17 cellular contexts compared by ENCODE assay signal in genomic region chr4:7001271-7001670, GRCh38. TPM values are rescaled to one million over a fixed set of nuclear protein-coding genes. Genes with fewer than 3 reads are reported as not detected.
DNase-seq lines count a peak whose midpoint lies in the region; ATAC-seq and TF ChIP-seq lines count a peak whose summit lies in the region.
"Had no signal": no experiment of that assay in that cellular context is flagged by ENCODE, and none has a peak within 500 bp of the region (broad histone marks: within the 10 kb centered on the region; RNA-seq: fewer than 3 reads in every experiment).

No MANE protein-coding gene starts in this region.

- no peak overlapping the region for H3K4me3 Mint-ChIP-seq in activated CD4-positive, alpha-beta T cell treated with anti-CD3 and anti-CD28 coated beads for 36 hours
- H3K4me3 Mint-ChIP-seq in CD4-positive, CD25-positive, alpha-beta regulatory T cell = no peak overlapping the region
- H3K4me3 Mint-ChIP-seq in activated T-helper 1 cell treated with anti-CD3 and anti-CD28 coated beads, Interleukin-12 subunit alpha, Interleukin-12 subunit beta, Interleukin-2, Interleukin-4 antibody, amounts not matched to agents 30 ng/mL and 10 ng/mL and 1 ng/mL, durations not matched to agents 14 hours and 24 hours and 36 hours = no peak overlapping the region
- H3K4me3 Mint-ChIP-seq in progenitor cell of endocrine pancreas (ENCODE audit: low read depth) = no peak overlapping the region

- H3K36me3 Mint-ChIP-seq in activated CD4-positive, alpha-beta T cell treated with anti-CD3 and anti-CD28 coated beads for 36 hours (ENCODE audit: low read depth) = peaks cover 41% of the 10 kb centered on the region
- H3K36me3 Mint-ChIP-seq in CD4-positive, CD25-positive, alpha-beta regulatory T cell = peaks cover 44% of the 10 kb centered on the region
- peaks cover 46% of the 10 kb centered on the region for H3K36me3 Mint-ChIP-seq in activated T-helper 1 cell treated with anti-CD3 and anti-CD28 coated beads, Interleukin-12 subunit alpha, Interleukin-12 subunit beta, Interleukin-2, Interleukin-4 antibody, amounts not matched to agents 30 ng/mL and 10 ng/mL and 1 ng/mL, durations not matched to agents 14 hours and 24 hours and 36 hours (ENCODE audit: low read depth)
- H3K36me3 Mint-ChIP-seq in progenitor cell of endocrine pancreas (ENCODE audit: insufficient read depth) = peaks cover 27% of the 10 kb centered on the region

- TF ChIP-seq CTCF in progenitor cell of endocrine pancreas (IDR thresholded peaks at IDR 0.05; ENCODE audit: unreplicated experiment) (no peak), right atrium auricular region (IDR thresholded peaks at IDR 0.05) (no peak)

- H3K9me3 ChIP-seq in CD4-positive, CD25-positive, alpha-beta regulatory T cell (ENCODE audit: control insufficient read depth in 2 of 2, low read length in 2 of 2) = no peaks in the 10 kb centered on the region
- no peaks in the 10 kb centered on the region for H3K9me3 ChIP-seq in right atrium auricular region
- H3K9me3 ChIP-seq: BLaER1 treated with 17β-estradiol and CSF1 and Interleukin-3, amounts not matched to agents 10 nM and 100 nM had no signal

- CTCF ChIA-PET in activated CD4-positive, alpha-beta T cell treated with anti-CD3 and anti-CD28 coated beads for 36 hours (lab: Charles Lee) = interaction anchor here (0.6 to 0.7 kb wide), 2 partner anchors 29 to 297 kb away, joined by 3 read pairs; no protein-coding TSS in a partner anchor

- no peak for ATAC-seq in activated CD4-positive, alpha-beta T cell treated with anti-CD3 and anti-CD28 coated beads for 36 hours
- no peak for ATAC-seq in CD4-positive, CD25-positive, alpha-beta regulatory T cell (ENCODE audit: low read depth in 2 of 2)
- ATAC-seq in GM18520 (IDR thresholded peaks at IDR 0.05; ENCODE audit: unreplicated experiment) = no peak
- ATAC-seq: Panc1 had no signal

- no peaks in the 10 kb centered on the region for H3K27me3 Mint-ChIP-seq in activated CD4-positive, alpha-beta T cell treated with anti-CD3 and anti-CD28 coated beads for 36 hours
- H3K27me3 Mint-ChIP-seq in CD4-positive, CD25-positive, alpha-beta regulatory T cell = no peaks in the 10 kb centered on the region
- H3K27me3 Mint-ChIP-seq in activated T-helper 1 cell treated with anti-CD3 and anti-CD28 coated beads, Interleukin-12 subunit alpha, Interleukin-12 subunit beta, Interleukin-2, Interleukin-4 antibody, amounts not matched to agents 30 ng/mL and 10 ng/mL and 1 ng/mL, durations not matched to agents 14 hours and 24 hours and 36 hours (ENCODE audit: insufficient read depth) = no peaks in the 10 kb centered on the region
- H3K27me3 Mint-ChIP-seq in progenitor cell of endocrine pancreas = no peaks in the 10 kb centered on the region

- peaks cover 10% of the 10 kb centered on the region for H3K4me1 Mint-ChIP-seq in activated CD4-positive, alpha-beta T cell treated with anti-CD3 and anti-CD28 coated beads for 36 hours
- H3K4me1 Mint-ChIP-seq in CD4-positive, CD25-positive, alpha-beta regulatory T cell = peaks cover 0 to 32% (median 12%) of the 10 kb centered on the region in 4 donors
- peaks cover 39% of the 10 kb centered on the region for H3K4me1 Mint-ChIP-seq in activated T-helper 1 cell treated with anti-CD3 and anti-CD28 coated beads, Interleukin-12 subunit alpha, Interleukin-12 subunit beta, Interleukin-2, Interleukin-4 antibody, amounts not matched to agents 30 ng/mL and 10 ng/mL and 1 ng/mL, durations not matched to agents 14 hours and 24 hours and 36 hours (ENCODE audit: low read depth)
- H3K4me1 Mint-ChIP-seq in progenitor cell of endocrine pancreas (ENCODE audit: low read depth) = no peaks in the 10 kb centered on the region

- no peaks in the 10 kb centered on the region for H3K9me3 Mint-ChIP-seq in activated CD4-positive, alpha-beta T cell treated with anti-CD3 and anti-CD28 coated beads for 36 hours (ENCODE audit: low read depth)
- no peaks in the 10 kb centered on the region for H3K9me3 Mint-ChIP-seq in CD4-positive, CD25-positive, alpha-beta regulatory T cell
- H3K9me3 Mint-ChIP-seq in activated T-helper 1 cell treated with anti-CD3 and anti-CD28 coated beads, Interleukin-12 subunit alpha, Interleukin-12 subunit beta, Interleukin-2, Interleukin-4 antibody, amounts not matched to agents 30 ng/mL and 10 ng/mL and 1 ng/mL, durations not matched to agents 14 hours and 24 hours and 36 hours = no peaks in the 10 kb centered on the region
- H3K9me3 Mint-ChIP-seq in progenitor cell of endocrine pancreas (ENCODE audit: low read depth) = no peaks in the 10 kb centered on the region

- peaks cover 13% of the 10 kb centered on the region for H3K4me1 ChIP-seq in CD4-positive, CD25-positive, alpha-beta regulatory T cell (ENCODE audit: control insufficient read depth, insufficient read depth, low read length, poor library complexity, severe bottlenecking)
- H3K4me1 ChIP-seq in right atrium auricular region = no peaks in the 10 kb centered on the region

- no peaks in the 10 kb centered on the region for H3K27me3 ChIP-seq in CD4-positive, CD25-positive, alpha-beta regulatory T cell (ENCODE audit: control insufficient read depth, insufficient read depth, low read length)
- no peaks in the 10 kb centered on the region for H3K27me3 ChIP-seq in right atrium auricular region
- H3K27me3 ChIP-seq: BLaER1 treated with 17β-estradiol and CSF1 and Interleukin-3, amounts not matched to agents 10 nM and 100 nM had no signal

- no peak for DNase-seq in activated CD4-positive, alpha-beta T cell treated with anti-CD3 and anti-CD28 coated beads for 36 hours
- no peak for DNase-seq in activated CD4-positive, alpha-beta T cell treated with anti-CD3 and anti-CD28 coated beads for 48 hours
- no peak for DNase-seq in CD4-positive, CD25-positive, alpha-beta regulatory T cell
- DNase-seq in activated T-helper 1 cell treated with anti-CD3 and anti-CD28 coated beads, Interleukin-12 subunit alpha, Interleukin-12 subunit beta, Interleukin-2, Interleukin-4 antibody, amounts not matched to agents 30 ng/mL and 10 ng/mL and 1 ng/mL, durations not matched to agents 14 hours and 24 hours and 36 hours (ENCODE audit: low spot score) = no peak
- DNase-seq in progenitor cell of endocrine pancreas (ENCODE audit: low spot score, unreplicated experiment) = no peak
- DNase-seq in right atrium auricular region (ENCODE audit: low spot score) = no peak
- no peak for DNase-seq in stimulated activated naive CD4-positive, alpha-beta T cell treated with Interleukin-2 at 50 U/mL for 16 hours (lab: John Stamatoyannopoulos, UW)
- DNase-seq: GF-D8, HCEC 1CT, NCI-H1417, NCI-H187 treated with DMSO at 0.1 percent for 48 hours, NCI-H2171 treated with DMSO at 0.1 percent for 48 hours, NCI-H510A, SHP77 had no signal

- POLR2A ChIA-PET in activated CD4-positive, alpha-beta T cell treated with anti-CD3 and anti-CD28 coated beads for 36 hours (lab: Charles Lee) = no interaction called here

- peaks cover 78% of the 10 kb centered on the region for H3K36me3 ChIP-seq in CD4-positive, CD25-positive, alpha-beta regulatory T cell (ENCODE audit: control insufficient read depth, insufficient read depth, low read length)
- H3K36me3 ChIP-seq in right atrium auricular region = peaks cover 77% of the 10 kb centered on the region

- no peak overlapping the region for H3K27ac ChIP-seq in CD4-positive, CD25-positive, alpha-beta regulatory T cell (ENCODE audit: insufficient read depth, low read length, poor library complexity, severe bottlenecking)
- H3K27ac ChIP-seq in right atrium auricular region = no peak overlapping the region

- H3K27ac Mint-ChIP-seq in activated CD4-positive, alpha-beta T cell treated with anti-CD3 and anti-CD28 coated beads for 36 hours = peak overlapping the region; percentile 19
- H3K27ac Mint-ChIP-seq in CD4-positive, CD25-positive, alpha-beta regulatory T cell = peak overlapping the region; percentile 67 to 93 (median 73)
- peak overlapping the region; percentile 59 for H3K27ac Mint-ChIP-seq in activated T-helper 1 cell treated with anti-CD3 and anti-CD28 coated beads, Interleukin-12 subunit alpha, Interleukin-12 subunit beta, Interleukin-2, Interleukin-4 antibody, amounts not matched to agents 30 ng/mL and 10 ng/mL and 1 ng/mL, durations not matched to agents 14 hours and 24 hours and 36 hours
- peak overlapping the region; percentile 43 for H3K27ac Mint-ChIP-seq in progenitor cell of endocrine pancreas

- no peak overlapping the region for H3K4me3 ChIP-seq in CD4-positive, CD25-positive, alpha-beta regulatory T cell (ENCODE audit: low read depth, low read length)
- no peak overlapping the region for H3K4me3 ChIP-seq in right atrium auricular region
- H3K4me3 ChIP-seq: BLaER1 treated with 17β-estradiol and CSF1 and Interleukin-3, amounts not matched to agents 10 nM and 100 nM had no signal

- intact Hi-C loops in activated CD4-positive, alpha-beta T cell treated with anti-CD3 and anti-CD28 coated beads for 36 hours (cut with DNase I, micrococcal nuclease) = no loop called here
- intact Hi-C loops in activated T-helper 1 cell treated with anti-CD3 and anti-CD28 coated beads, Interleukin-12 subunit alpha, Interleukin-12 subunit beta, Interleukin-2, Interleukin-4 antibody, amounts not matched to agents 30 ng/mL and 10 ng/mL and 1 ng/mL, durations not matched to agents 14 hours and 24 hours and 36 hours (cut with micrococcal nuclease) = no loop called here

RNA-seq across cellular contexts. Expression of gene TADA2B, which starts 41.9 kb away (rescaled TPM):
- total RNA-seq in activated CD4-positive, alpha-beta T cell treated with anti-CD3 and anti-CD28 coated beads for 36 hours = 10 to 100 TPM in 1 of 2 experiments, 1 to 10 TPM in 1; 9.0 to 10.6 TPM
- total RNA-seq in CD4-positive, CD25-positive, alpha-beta regulatory T cell = 36.6 TPM
- 1 to 10 TPM; 3.0 to 3.9 (median 3.6) TPM for polyA plus RNA-seq in CD4-positive, CD25-positive, alpha-beta regulatory T cell
- total RNA-seq in activated T-helper 1 cell treated with anti-CD3 and anti-CD28 coated beads, Interleukin-12 subunit alpha, Interleukin-12 subunit beta, Interleukin-2, Interleukin-4 antibody, amounts not matched to agents 30 ng/mL and 10 ng/mL and 1 ng/mL, durations not matched to agents 14 hours and 24 hours and 36 hours = 15.2 and 16.8 TPM in 2 replicates
- total RNA-seq in progenitor cell of endocrine pancreas = 21.2 and 21.8 TPM in 2 replicates
- 10 to 100 TPM; 20.8 to 27.0 TPM for total RNA-seq in right atrium auricular region

Comparison
In these comparisons a context has a peak if more than half of its experiments do, and no peak if none do; other contexts are left out.
1. H3K27ac Mint-ChIP-seq: peak in every context shown above with its lines; median percentile 73 in CD4-positive, CD25-positive, alpha-beta regulatory T cell; 59 in activated T-helper 1 cell treated with anti-CD3 and anti-CD28 coated beads, Interleukin-12 subunit alpha, Interleukin-12 subunit beta, Interleukin-2, Interleukin-4 antibody, amounts not matched to agents 30 ng/mL and 10 ng/mL and 1 ng/mL, durations not matched to agents 14 hours and 24 hours and 36 hours; 43 in progenitor cell of endocrine pancreas; 19 in activated CD4-positive, alpha-beta T cell treated with anti-CD3 and anti-CD28 coated beads for 36 hours.